2 cellular contexts compared by ENCODE assay signal in the genomic region with DNA sequence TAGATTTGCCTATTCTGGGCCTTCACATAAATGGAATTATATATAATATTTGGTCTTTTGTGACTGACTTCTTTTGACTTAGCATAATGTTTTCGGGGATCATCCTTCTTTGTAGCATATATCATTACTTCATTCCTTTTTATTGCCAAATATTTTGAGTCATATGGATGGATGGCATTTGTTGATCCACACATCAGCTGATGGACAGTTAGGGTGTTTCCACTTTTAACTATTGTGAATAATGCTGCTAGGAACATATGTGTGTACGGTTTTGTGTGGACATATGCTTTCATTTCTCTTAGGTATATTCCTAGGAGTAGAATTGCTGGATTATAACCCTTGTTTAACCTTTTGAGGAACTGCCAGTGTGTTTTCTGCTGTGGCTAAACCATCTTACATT.
TF ChIP-seq lines count a peak whose summit lies in the region.

No MANE protein-coding gene starts in this region.

TF ChIP-seq in A549, 52 proteins besides CTCF, POLR2A, EP300 and RAD21 (continued from another document):
- no peak for TF ChIP-seq CBX2 (IDR thresholded peaks at IDR 0.05; ENCODE audit: borderline replicate concordance, low read depth)
- no peak for TF ChIP-seq CEBPB (IDR thresholded peaks at IDR 0.05)
- TF ChIP-seq, protein P1, sequence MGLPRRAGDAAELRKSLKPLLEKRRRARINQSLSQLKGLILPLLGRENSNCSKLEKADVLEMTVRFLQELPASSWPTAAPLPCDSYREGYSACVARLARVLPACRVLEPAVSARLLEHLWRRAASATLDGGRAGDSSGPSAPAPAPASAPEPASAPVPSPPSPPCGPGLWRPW (IDR thresholded peaks at IDR 0.05): no peak
- no peak for TF ChIP-seq RCOR1 (IDR thresholded peaks at IDR 0.05; ENCODE audit: low read depth, low read length)
- no peak for TF ChIP-seq ESRRA (IDR thresholded peaks at IDR 0.05; ENCODE audit: borderline replicate concordance, low read length)
- TF ChIP-seq, protein P2, sequence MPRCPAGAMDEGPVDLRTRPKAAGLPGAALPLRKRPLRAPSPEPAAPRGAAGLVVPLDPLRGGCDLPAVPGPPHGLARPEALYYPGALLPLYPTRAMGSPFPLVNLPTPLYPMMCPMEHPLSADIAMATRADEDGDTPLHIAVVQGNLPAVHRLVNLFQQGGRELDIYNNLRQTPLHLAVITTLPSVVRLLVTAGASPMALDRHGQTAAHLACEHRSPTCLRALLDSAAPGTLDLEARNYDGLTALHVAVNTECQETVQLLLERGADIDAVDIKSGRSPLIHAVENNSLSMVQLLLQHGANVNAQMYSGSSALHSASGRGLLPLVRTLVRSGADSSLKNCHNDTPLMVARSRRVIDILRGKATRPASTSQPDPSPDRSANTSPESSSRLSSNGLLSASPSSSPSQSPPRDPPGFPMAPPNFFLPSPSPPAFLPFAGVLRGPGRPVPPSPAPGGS (IDR thresholded peaks at IDR 0.05): no peak
- no peak for TF ChIP-seq KDM5A (IDR thresholded peaks at IDR 0.05)
- TF ChIP-seq CHD2 (IDR thresholded peaks at IDR 0.05; ENCODE audit: low read length, partially characterized antibody): no peak
- TF ChIP-seq HOXA7 (CRISPR knock-in tag; IDR thresholded peaks at IDR 0.05): no peak
- no peak for TF ChIP-seq JUN (IDR thresholded peaks at IDR 0.05)
- TF ChIP-seq KDM1A (IDR thresholded peaks at IDR 0.05; ENCODE audit: low read depth): no peak
TF ChIP-seq in A549: peak in this region for 0.

TF ChIP-seq in GM12878, 131 proteins besides CTCF, POLR2A, EP300 and RAD21 (continued from another document):
- TF ChIP-seq, protein P3, sequence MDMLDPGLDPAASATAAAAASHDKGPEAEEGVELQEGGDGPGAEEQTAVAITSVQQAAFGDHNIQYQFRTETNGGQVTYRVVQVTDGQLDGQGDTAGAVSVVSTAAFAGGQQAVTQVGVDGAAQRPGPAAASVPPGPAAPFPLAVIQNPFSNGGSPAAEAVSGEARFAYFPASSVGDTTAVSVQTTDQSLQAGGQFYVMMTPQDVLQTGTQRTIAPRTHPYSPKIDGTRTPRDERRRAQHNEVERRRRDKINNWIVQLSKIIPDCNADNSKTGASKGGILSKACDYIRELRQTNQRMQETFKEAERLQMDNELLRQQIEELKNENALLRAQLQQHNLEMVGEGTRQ (IDR thresholded peaks at IDR 0.05; ENCODE audit: borderline replicate concordance, low read depth, low read length): no peak
- TF ChIP-seq, protein P4, sequence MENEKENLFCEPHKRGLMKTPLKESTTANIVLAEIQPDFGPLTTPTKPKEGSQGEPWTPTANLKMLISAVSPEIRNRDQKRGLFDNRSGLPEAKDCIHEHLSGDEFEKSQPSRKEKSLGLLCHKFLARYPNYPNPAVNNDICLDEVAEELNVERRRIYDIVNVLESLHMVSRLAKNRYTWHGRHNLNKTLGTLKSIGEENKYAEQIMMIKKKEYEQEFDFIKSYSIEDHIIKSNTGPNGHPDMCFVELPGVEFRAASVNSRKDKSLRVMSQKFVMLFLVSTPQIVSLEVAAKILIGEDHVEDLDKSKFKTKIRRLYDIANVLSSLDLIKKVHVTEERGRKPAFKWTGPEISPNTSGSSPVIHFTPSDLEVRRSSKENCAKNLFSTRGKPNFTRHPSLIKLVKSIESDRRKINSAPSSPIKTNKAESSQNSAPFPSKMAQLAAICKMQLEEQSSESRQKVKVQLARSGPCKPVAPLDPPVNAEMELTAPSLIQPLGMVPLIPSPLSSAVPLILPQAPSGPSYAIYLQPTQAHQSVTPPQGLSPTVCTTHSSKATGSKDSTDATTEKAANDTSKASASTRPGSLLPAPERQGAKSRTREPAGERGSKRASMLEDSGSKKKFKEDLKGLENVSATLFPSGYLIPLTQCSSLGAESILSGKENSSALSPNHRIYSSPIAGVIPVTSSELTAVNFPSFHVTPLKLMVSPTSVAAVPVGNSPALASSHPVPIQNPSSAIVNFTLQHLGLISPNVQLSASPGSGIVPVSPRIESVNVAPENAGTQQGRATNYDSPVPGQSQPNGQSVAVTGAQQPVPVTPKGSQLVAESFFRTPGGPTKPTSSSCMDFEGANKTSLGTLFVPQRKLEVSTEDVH (IDR thresholded peaks at IDR 0.05; ENCODE audit: low read depth, partially characterized antibody): no peak
- TF ChIP-seq IKZF2 (IDR thresholded peaks at IDR 0.05) (no peak), TARDBP (IDR thresholded peaks at IDR 0.05; ENCODE audit: borderline replicate concordance) (no peak), FOXK2 (IDR thresholded peaks at IDR 0.05) (no peak), JUND (IDR thresholded peaks at IDR 0.05; ENCODE audit: low read depth, low read length) (no peak), CBX3 (IDR thresholded peaks at IDR 0.05; ENCODE audit: borderline replicate concordance, low read depth) (no peak), PAX5 (IDR thresholded peaks at IDR 0.05; ENCODE audit: borderline replicate concordance, low read depth, low read length) (no peak), MTA2 (IDR thresholded peaks at IDR 0.05; ENCODE audit: low read depth) (no peak), HDAC6 (IDR thresholded peaks at IDR 0.05; ENCODE audit: unreplicated experiment) (no peak)
- TF ChIP-seq, protein P5, sequence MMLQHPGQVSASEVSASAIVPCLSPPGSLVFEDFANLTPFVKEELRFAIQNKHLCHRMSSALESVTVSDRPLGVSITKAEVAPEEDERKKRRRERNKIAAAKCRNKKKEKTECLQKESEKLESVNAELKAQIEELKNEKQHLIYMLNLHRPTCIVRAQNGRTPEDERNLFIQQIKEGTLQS (IDR thresholded peaks at IDR 0.05; ENCODE audit: borderline replicate concordance, extremely low read depth, low read depth, low read length): no peak
